13 cellular contexts compared by ENCODE assay signal in genomic region chr10:85786401-85786899, GRCh38.
DNase-seq lines count a peak whose midpoint lies in the region; ATAC-seq and TF ChIP-seq lines count a peak whose summit lies in the region.
"Had no signal": no experiment of that assay in that cellular context is flagged by ENCODE, and none has a peak within 500 bp of the region (broad histone marks: within the 10 kb centered on the region; RNA-seq: fewer than 3 reads in every experiment).

No MANE protein-coding gene starts in this region.

- WGBS in right cardiac atrium, result 58% methylated on average over 10 of the region's 10 CpGs

- H3F3A ChIP-seq in GM23338 (replicated peaks; ENCODE audit: low read depth), result no peaks in the 10 kb centered on the region
- H3F3A ChIP-seq in OCI-LY1 (ENCODE audit: insufficient read depth, low read length), result no peaks in the 10 kb centered on the region

- H2AFZ ChIP-seq in GM23338 (no peak overlapping the region), OCI-LY1 (ENCODE audit: low read length) (no peak overlapping the region)

- H3K9me3 ChIP-seq in OCI-LY1 (ENCODE audit: low read length), result no peaks in the 10 kb centered on the region
- no peaks in the 10 kb centered on the region for H3K9me3 ChIP-seq in right cardiac atrium (ENCODE audit: control insufficient read depth, low read length)
- H3K9me3 ChIP-seq: esophagus squamous epithelium, Peyer's patch had no signal

- no peak overlapping the region for H3K9ac ChIP-seq in OCI-LY1 (ENCODE audit: low read length)

- ATAC-seq in GM23338 (peak; percentile 82), right cardiac atrium (peak; percentile 41 to 49), HG02588 (IDR thresholded peaks at IDR 0.05; ENCODE audit: unreplicated experiment) (no peak), HG03520 (IDR thresholded peaks at IDR 0.05; ENCODE audit: unreplicated experiment) (no peak), GM18498 (IDR thresholded peaks at IDR 0.05; ENCODE audit: unreplicated experiment) (no peak)
- ATAC-seq: stimulated activated effector memory CD8-positive, alpha-beta T cell treated with anti-CD3 and anti-CD28 coated beads, Interleukin-12 subunit alpha, Interleukin-12 subunit beta, amount 100 ng/mL, for 72 hours had no signal

- peaks cover 85% of the 10 kb centered on the region for H3K9me3 Mint-ChIP-seq in GM23338
- H3K9me3 Mint-ChIP-seq: IgD-negative memory B cell; memory B cell; stimulated activated effector memory CD8-positive, alpha-beta T cell treated with anti-CD3 and anti-CD28 coated beads, Interleukin-12 subunit alpha, Interleukin-12 subunit beta, amount 100 ng/mL, for 72 hours had no signal

- DNase-seq in GM23338 (ENCODE audit: low spot score), result peak; percentile 34
- peak in 1 of 3 donors; percentile 53 for DNase-seq in right cardiac atrium
- DNase-seq in cerebellum (ENCODE audit: low spot score), result no peak
- DNase-seq: esophagus squamous epithelium, Peyer's patch had no signal

- H3K27me3 Mint-ChIP-seq in GM23338 (ENCODE audit: insufficient read depth, low read depth, poor library complexity), result peaks cover 2% of the 10 kb centered on the region
- H3K27me3 Mint-ChIP-seq: IgD-negative memory B cell had no signal

- H3K79me2 ChIP-seq in GM23338 (replicated peaks; ENCODE audit: insufficient read depth) (no peaks in the 10 kb centered on the region), OCI-LY1 (ENCODE audit: insufficient read depth, low read length) (no peaks in the 10 kb centered on the region)

- no peaks in the 10 kb centered on the region; the same call in 2 of the 3 replicates for H3K4me1 Mint-ChIP-seq in GM23338
- H3K4me1 Mint-ChIP-seq: memory B cell; stimulated activated effector memory CD8-positive, alpha-beta T cell treated with anti-CD3 and anti-CD28 coated beads, Interleukin-12 subunit alpha, Interleukin-12 subunit beta, amount 100 ng/mL, for 72 hours had no signal

- peak; percentile 22 for TF ChIP-seq CTCF in C4-2B (conservative IDR thresholded peaks at IDR 0.05)
- TF ChIP-seq CTCF in GM23338 (conservative IDR thresholded peaks at IDR 0.05; ENCODE audit: low read depth in 2 of 2), result peak; percentile 29 to 63
- peak; percentile 39 for TF ChIP-seq CTCF in OCI-LY1 (IDR thresholded peaks at IDR 0.05; ENCODE audit: low read length)

- H3K9me2 ChIP-seq in GM23338 (ENCODE audit: insufficient read depth), result no peaks in the 10 kb centered on the region
- H3K9me2 ChIP-seq in OCI-LY1 (ENCODE audit: low read depth, low read length), result no peaks in the 10 kb centered on the region

- H3K36me3 ChIP-seq in GM23338 (ENCODE audit: insufficient read depth), result no peaks in the 10 kb centered on the region
- H3K36me3 ChIP-seq in OCI-LY1 (ENCODE audit: insufficient read depth, low read length), result no peaks in the 10 kb centered on the region
- H3K36me3 ChIP-seq: esophagus squamous epithelium, Peyer's patch had no signal

- H3K4me1 ChIP-seq in GM23338 (ENCODE audit: insufficient read depth), result no peaks in the 10 kb centered on the region
- H3K4me1 ChIP-seq in OCI-LY1 (ENCODE audit: insufficient read depth, low read length, severe bottlenecking), result no peaks in the 10 kb centered on the region
- no peaks in the 10 kb centered on the region for H3K4me1 ChIP-seq in right cardiac atrium (ENCODE audit: control insufficient read depth, insufficient read depth, low read length)
- H3K4me1 ChIP-seq: esophagus squamous epithelium, Peyer's patch had no signal

- H3K4me2 ChIP-seq in GM23338, result no peak overlapping the region
- H3K4me2 ChIP-seq in OCI-LY1 (ENCODE audit: low read length), result no peak overlapping the region

- H3K4me3 Mint-ChIP-seq in GM23338, result no peak overlapping the region
- H3K4me3 Mint-ChIP-seq: IgD-negative memory B cell; memory B cell; stimulated activated effector memory CD8-positive, alpha-beta T cell treated with anti-CD3 and anti-CD28 coated beads, Interleukin-12 subunit alpha, Interleukin-12 subunit beta, amount 100 ng/mL, for 72 hours had no signal

- intact Hi-C loops in right cardiac atrium (cut with DNase I), result loop anchor here in 1 of 4 donors (10.0 kb wide), 1 partner anchor 588 kb away; no protein-coding TSS in a partner anchor

- no peak overlapping the region for H3K27ac Mint-ChIP-seq in GM23338
- H3K27ac Mint-ChIP-seq: IgD-negative memory B cell; memory B cell; stimulated activated effector memory CD8-positive, alpha-beta T cell treated with anti-CD3 and anti-CD28 coated beads, Interleukin-12 subunit alpha, Interleukin-12 subunit beta, amount 100 ng/mL, for 72 hours had no signal

- H3K4me3 ChIP-seq in GM23338 (no peak overlapping the region), OCI-LY1 (ENCODE audit: low read depth, low read length, poor library complexity, severe bottlenecking) (no peak overlapping the region), right cardiac atrium (ENCODE audit: low read length) (no peak overlapping the region)
- H3K4me3 ChIP-seq: esophagus squamous epithelium, Peyer's patch had no signal

- H3K27me3 ChIP-seq in GM23338 (ENCODE audit: insufficient read depth) (no peaks in the 10 kb centered on the region), OCI-LY1 (ENCODE audit: insufficient read depth, low read length) (no peaks in the 10 kb centered on the region), right cardiac atrium (ENCODE audit: control insufficient read depth, insufficient read depth) (no peaks in the 10 kb centered on the region)
- H3K27me3 ChIP-seq: esophagus squamous epithelium, Peyer's patch had no signal

- peaks cover 1% of the 10 kb centered on the region; the same call in 1 of the 3 replicates for H3K36me3 Mint-ChIP-seq in GM23338 (ENCODE audit: low read depth)
- H3K36me3 Mint-ChIP-seq: IgD-negative memory B cell; memory B cell; stimulated activated effector memory CD8-positive, alpha-beta T cell treated with anti-CD3 and anti-CD28 coated beads, Interleukin-12 subunit alpha, Interleukin-12 subunit beta, amount 100 ng/mL, for 72 hours had no signal

- H3K27ac ChIP-seq in C4-2B (no peak overlapping the region), GM23338 (ENCODE audit: low read depth) (no peak overlapping the region), OCI-LY1 (ENCODE audit: low read depth, low read length, poor library complexity, severe bottlenecking) (no peak overlapping the region), right cardiac atrium (ENCODE audit: low read length) (no peak overlapping the region)
- H3K27ac ChIP-seq: esophagus squamous epithelium, Peyer's patch had no signal

- no peaks in the 10 kb centered on the region for H4K20me1 ChIP-seq in GM23338 (replicated peaks; ENCODE audit: insufficient read depth)
- H4K20me1 ChIP-seq in OCI-LY1 (ENCODE audit: insufficient read depth, low read length), result no peaks in the 10 kb centered on the region

TF ChIP-seq in GM23338, 12 proteins besides CTCF, POLR2A, EP300 and RAD21:
- TF ChIP-seq REST (IDR thresholded peaks at IDR 0.05; ENCODE audit: unreplicated experiment), result no peak

Comparison
In these comparisons a context has a peak if more than half of its experiments do, and no peak if none do; other contexts are left out.
1. ATAC-seq: peak in GM23338 (single experiment) and right cardiac atrium (2 of 2); none in HG02588 (single experiment), HG03520 (single experiment) and GM18498 (single experiment).
2. Peak in every context shown above with its lines, with median percentiles within 50 percentile points of each other: CTCF ChIP-seq.